8 cellular contexts compared by ENCODE assay signal in the genomic region with DNA sequence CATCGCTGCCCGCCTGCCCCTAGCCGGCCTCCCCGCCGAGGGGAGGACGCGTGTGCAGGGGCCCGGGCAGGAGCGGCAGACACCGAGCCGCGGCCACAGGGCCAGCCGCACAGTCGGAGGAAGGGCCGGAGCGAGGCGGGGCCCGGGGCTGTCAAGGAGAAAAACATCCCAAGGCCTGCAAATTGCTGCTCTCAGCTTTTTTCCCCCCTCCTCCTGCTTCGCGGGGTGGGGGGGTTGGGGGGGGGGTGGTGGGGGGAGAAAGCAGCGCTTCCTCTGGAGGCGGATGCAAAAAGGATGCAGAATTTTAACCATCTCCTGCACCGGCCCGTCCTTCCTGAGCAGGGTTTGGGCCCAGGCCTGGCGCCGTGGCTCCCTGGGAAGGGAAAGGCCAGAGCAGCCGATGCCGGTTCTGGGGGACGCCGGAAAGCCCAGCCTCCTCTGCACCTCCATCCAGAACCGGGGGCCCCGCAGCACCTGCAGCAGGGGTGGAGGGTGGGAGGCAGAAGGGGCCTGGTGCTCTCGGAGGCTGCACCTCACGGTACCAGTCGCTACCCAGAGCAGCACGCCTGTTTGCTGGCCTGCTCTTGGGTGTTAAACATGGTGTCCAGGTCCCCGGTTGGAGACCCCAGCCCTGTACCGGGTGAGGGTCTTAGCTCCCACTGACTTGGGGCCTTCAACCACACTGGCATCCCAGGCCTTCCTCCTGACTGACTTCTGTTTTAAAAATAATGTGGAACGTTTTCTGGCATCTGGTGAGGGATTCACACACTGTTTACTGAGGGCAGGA.
DNase-seq lines count a peak whose midpoint lies in the region; ATAC-seq and TF ChIP-seq lines count a peak whose summit lies in the region.

No MANE protein-coding gene starts in this region.

- H3K27ac ChIP-seq in 22Rv1 (peak overlapping the region; percentile 100), skin epidermis (peak overlapping the region; percentile 96 to 100 (median 99))

- no peaks in the 10 kb centered on the region for H3K36me3 Mint-ChIP-seq in brain

- TF ChIP-seq CTCF in 22Rv1 (IDR thresholded peaks at IDR 0.05) (no peak), brain (conservative IDR thresholded peaks at IDR 0.05) (no peak)

- H3K27me3 Mint-ChIP-seq in brain: peaks cover 40% of the 10 kb centered on the region

- no peak for ATAC-seq in GM21367 (IDR thresholded peaks at IDR 0.05; ENCODE audit: unreplicated experiment)

- H3K27ac Mint-ChIP-seq in brain: peak overlapping the region; percentile 31 to 98 (median 97)

- peak overlapping the region in 4 of 5 experiments; percentile 65 to 87 (median 84) for H3K4me3 Mint-ChIP-seq in brain

- H3K4me3 ChIP-seq in GM08714 (ENCODE audit: low read length) (peak overlapping the region; percentile 32; the same call in 1 of the 2 replicates), skin epidermis (peak overlapping the region; percentile 46 to 92 (median 55))

- DNase-seq in RKO (ENCODE audit: low spot score) (peak; percentile 77), inferior parietal cortex (ENCODE audit: extremely low spot score) (peak; percentile 64), NCI-H1417 treated with DMSO at 0.1 percent for 48 hours (lab: John Stamatoyannopoulos, UW) (no peak)

- H3K4me1 Mint-ChIP-seq in brain: peaks cover 46% of the 10 kb centered on the region

- H3K9me3 Mint-ChIP-seq in brain: peaks cover 0 to 5% (median 0%) of the 10 kb centered on the region in 5 experiments
